In the genomic region with DNA sequence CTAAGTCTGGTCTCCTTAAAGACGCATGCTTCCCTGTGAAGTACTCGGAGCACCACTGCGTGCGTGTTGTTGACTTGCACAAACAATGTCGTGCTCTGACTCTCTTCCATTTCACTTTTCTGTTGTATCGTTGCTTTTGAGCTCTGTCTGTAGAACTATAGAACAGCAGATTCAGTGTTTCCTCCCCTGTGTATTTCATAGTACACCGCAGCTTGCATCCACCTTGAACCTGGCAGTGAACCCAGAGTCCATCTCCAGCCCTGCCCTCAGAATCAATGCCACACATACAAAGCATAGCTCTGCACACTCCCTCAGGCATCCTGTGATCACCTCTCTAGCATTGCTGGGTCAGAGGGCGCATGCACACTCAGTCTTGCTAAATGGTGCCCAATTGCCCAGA, we compare ENCODE assay signal across 17 cellular contexts. TPM values are rescaled to one million over a fixed set of nuclear protein-coding genes. Genes with fewer than 3 reads are reported as not detected.
A peak's percentile ranks its signal among the peaks of the same experiment; 100 is the strongest.
DNase-seq lines count a peak whose midpoint lies in the region; ATAC-seq and FAIRE-seq lines count a peak whose summit lies in the region.
"Had no signal": no experiment of that assay in that cellular context is flagged by ENCODE, and none has a peak within 500 bp of the region (broad histone marks: within the 10 kb centered on the region; RNA-seq: fewer than 3 reads in every experiment).

No MANE protein-coding gene starts in this region.

- DNase-seq in D341Med (ENCODE audit: low spot score), result peak; percentile 7
- no peak for DNase-seq in HTR-8/SVneo (ENCODE audit: insufficient read length, low spot score)
- peak; percentile 29 for DNase-seq in islet precursor cell
- DNase-seq in posterior vena cava (ENCODE audit: low spot score), result peak; percentile 11
- no peak for DNase-seq in NCI-H446 (lab: John Stamatoyannopoulos, UW)
- no peak for DNase-seq in effector CD8-positive, alpha-beta T cell (lab: John Stamatoyannopoulos, UW)
- DNase-seq: ACHN; C1 segment of cervical spinal cord; Calu3; CD4-positive, alpha-beta T cell; DMS79; GOT3 had no signal

- intact Hi-C loops in posterior vena cava (cut with DNase I), result loop anchor here in 1 of 2 donors (1.0 kb wide), 1 partner anchor 13 kb away; no protein-coding TSS in a partner anchor

- FAIRE-seq in HTR-8/SVneo (lab: Jason Lieb, UNC), result peak; percentile 9
- FAIRE-seq: GM12878 had no signal

- ATAC-seq in HG03460 (IDR thresholded peaks at IDR 0.05; ENCODE audit: unreplicated experiment) (no peak), GM21390 (IDR thresholded peaks at IDR 0.05; ENCODE audit: unreplicated experiment) (no peak)
- ATAC-seq: GM12878 had no signal

RNA-seq across cellular contexts. Expression of a gene that starts 37.2 kb away (rescaled TPM):
- 10 to 100 TPM; 27.1 to 62.0 TPM for total RNA-seq in posterior vena cava
- total RNA-seq: B cell; Calu3; CD4-positive, alpha-beta T cell; G401 had no signal

Comparison
In these comparisons a context has a peak if more than half of its experiments do, and no peak if none do; other contexts are left out.
1. DNase-seq: peak in D341Med (single experiment), islet precursor cell (single experiment) and posterior vena cava (single experiment); none in HTR-8/SVneo (single experiment), NCI-H446 (0 of 2) and effector CD8-positive, alpha-beta T cell (single experiment).